In genomic region chr4:123182289-123182688, GRCh38 we compare ENCODE assay signal across 34 cellular contexts.
"Had no signal": no experiment of that assay in that cellular context is flagged by ENCODE, and none has a peak within 500 bp of the region (broad histone marks: within the 10 kb centered on the region; RNA-seq: fewer than 3 reads in every experiment).

No MANE protein-coding gene starts in this region.

- H3K4me3 ChIP-seq: adrenal gland, body of pancreas, breast epithelium had no signal

- H3K27ac ChIP-seq: adrenal gland, body of pancreas, brain microvascular endothelial cell, breast epithelium, WERI-Rb-1 had no signal

- H3K36me3 ChIP-seq: adrenal gland, brain microvascular endothelial cell, breast epithelium, WERI-Rb-1 had no signal

- H3K27me3 ChIP-seq: adrenal gland, body of pancreas, brain microvascular endothelial cell, breast epithelium had no signal

- ATAC-seq: activated CD8-positive, alpha-beta T cell treated with anti-CD3 and anti-CD28 coated beads for 36 hours; activated naive CD4-positive, alpha-beta T cell treated with anti-CD3 and anti-CD28 coated beads, Interleukin-2, amount 50 U/mL, for 72 hours; activated T-cell treated with anti-CD3 and anti-CD28 coated beads, Interleukin-2, amount 50 U/mL, for 4 hours; activated T-cell treated with anti-CD3 and anti-CD28 coated beads, Interleukin-2, amount 50 U/mL, for 72 hours; activated T-helper 17 cell treated with anti-CD3 and anti-CD28 coated beads, Interleukin-2, amount 50 U/mL, for 72 hours; body of pancreas had no signal

- DNase-seq: activated B cell treated with CpG ODN at 0.5 μM for 24 hours; activated CD4-positive, alpha-beta memory T cell treated with anti-CD3 and anti-CD28 coated beads for 36 hours; activated CD4-positive, alpha-beta T cell treated with anti-CD3 and anti-CD28 coated beads for 4 hours; activated CD4-positive, alpha-beta T cell treated with anti-CD3 and anti-CD28 coated beads, Interleukin-2, amount 10 ng/mL, durations not matched to agents 24 days and 14 days; activated CD4-positive, alpha-beta T cell treated with anti-CD3 and anti-CD28 coated beads, Interleukin-2, amount 50 U/mL, for 1 hour; activated CD4-positive, alpha-beta T cell treated with anti-CD3 and anti-CD28 coated beads, Interleukin-2, amount 50 U/mL, for 4 hours; activated CD4-positive, CD25-positive, alpha-beta regulatory T cell treated with anti-CD3 and anti-CD28 coated beads, Interleukin-2, amount 50 U/mL, for 72 hours; activated CD8-positive, alpha-beta memory T cell treated with anti-CD3 and anti-CD28 coated beads, Interleukin-2, amount 50 U/mL, for 4 hours; activated CD8-positive, alpha-beta T cell treated with anti-CD3 and anti-CD28 coated beads for 36 hours; activated effector memory CD4-positive, alpha-beta T cell treated with anti-CD3 and anti-CD28 coated beads, Interleukin-2, amount 50 U/mL, for 16 hours; activated gamma-delta T cell treated with Interleukin-2 at 50 U/mL for 16 hours; activated naive CD4-positive, alpha-beta T cell; activated naive CD4-positive, alpha-beta T cell treated with anti-CD3 and anti-CD28 coated beads, Interleukin-2, amount 10 ng/mL, durations not matched to agents 7 days and 5 days; activated naive CD8-positive, alpha-beta T cell treated with anti-CD3 and anti-CD28 coated beads for 36 hours; activated T-cell treated with anti-CD3 and anti-CD28 coated beads for 4 hours; activated T-cell treated with anti-CD3 and anti-CD28 coated beads, Interleukin-2, amount 50 U/mL, for 1 hour; activated T-cell treated with anti-CD3 and anti-CD28 coated beads, Interleukin-2, amount 50 U/mL, for 4 hours; activated T-cell treated with anti-CD3 and anti-CD28 coated beads, Interleukin-2, amount 50 U/mL, for 72 hours; adrenal gland; amniotic stem cell; aorta; body of pancreas; brain microvascular endothelial cell; central memory CD4-positive, alpha-beta T cell; T-helper 1 cell; T-helper 2 cell; T-helper 9 cell; WERI-Rb-1 had no signal

- H3K4me1 ChIP-seq: adrenal gland, body of pancreas, breast epithelium had no signal

- FAIRE-seq: astrocyte, colon, TTC549 had no signal

- H3K9me3 ChIP-seq: adrenal gland, body of pancreas, breast epithelium had no signal
